Comparison of ENCODE assay signal across 18 cellular contexts in the genomic region with DNA sequence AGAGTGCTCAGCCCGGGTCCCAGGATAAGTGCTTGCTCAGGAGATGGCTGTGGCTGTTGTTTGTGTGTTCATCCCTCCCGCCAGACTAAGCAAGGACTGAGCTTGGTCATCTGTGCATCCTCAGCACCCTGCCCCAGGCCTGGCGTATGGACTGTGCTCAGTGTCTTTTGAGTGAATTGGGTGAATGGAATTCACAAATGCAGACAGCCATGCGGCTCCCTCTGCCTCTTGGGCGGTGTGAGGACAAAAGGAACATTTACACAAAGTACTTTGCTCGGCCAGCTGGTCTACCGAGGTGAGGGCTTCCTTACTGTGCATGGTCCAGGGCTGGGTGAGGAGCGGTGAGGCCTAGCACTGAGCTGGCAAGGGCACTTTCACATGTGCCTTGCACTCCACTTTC.
DNase-seq lines count a peak whose midpoint lies in the region; ATAC-seq, FAIRE-seq and TF ChIP-seq lines count a peak whose summit lies in the region.
"Had no signal": no experiment of that assay in that cellular context is flagged by ENCODE, and none has a peak within 500 bp of the region (broad histone marks: within the 10 kb centered on the region; RNA-seq: fewer than 3 reads in every experiment).

No MANE protein-coding gene starts in this region.

- CTCF ChIA-PET in Panc1 (lab: Charles Lee) (no interaction called here), H1 (lab: Charles Lee; ENCODE audit: partially characterized antibody) (interaction anchor here (0.9 to 4.5 kb wide), 13 partner anchors 8 to 134 kb away, joined by 3 to 31 read pairs (median 6); no protein-coding TSS in a partner anchor), Caco-2 (lab: Charles Lee) (interaction anchor here (1.0 kb wide), 1 partner anchor 198 kb away, joined by 5 read pairs; a partner anchor contains a TSS), Calu3 (lab: Charles Lee) (interaction anchor here (1.0 kb wide), 1 partner anchor 28 kb away, joined by 3 read pairs; no protein-coding TSS in a partner anchor)

- H3K4ac ChIP-seq in H1 (replicated peaks; ENCODE audit: insufficient read length, low read depth, low read length), result no peak overlapping the region

- 77% methylated on average over 8 of the region's 8 CpGs; no CpG with 5 or more reads in 1 of the 2 experiments for WGBS in H1 (ENCODE audit: extremely low coverage in 1 of 2, insufficient coverage in 1 of 2, insufficient read length in 1 of 2, insufficient replicate concordance in 2 of 2, low coverage in 1 of 2, low lambda C conversion rate in 2 of 2, missing lambda C conversion rate in 1 of 2), 2 experiments

- H3K27me3 Mint-ChIP-seq in Caco-2 (ENCODE audit: insufficient read depth, unreplicated experiment) (no peaks in the 10 kb centered on the region), Calu3 (ENCODE audit: unreplicated experiment) (peaks cover 62% of the 10 kb centered on the region)

- in situ Hi-C loops in Panc1 (cut with HindIII; ENCODE audit: low pct_unique_long_range_greater_than_20kb, low sequenced_read_pairs), result no loop called here

- H3K4me2 ChIP-seq in H1 (ENCODE audit: insufficient read depth in 1 of 2, low read depth in 2 of 2, low read length in 2 of 2), result no peak overlapping the region
- H3K4me2 ChIP-seq in parathyroid adenoma (ENCODE audit: low read length), result no peak overlapping the region

- no peaks in the 10 kb centered on the region for H3K9me3 Mint-ChIP-seq in Caco-2 (ENCODE audit: unreplicated experiment)
- no peaks in the 10 kb centered on the region for H3K9me3 Mint-ChIP-seq in Calu3 (ENCODE audit: low read depth, unreplicated experiment)
- H3K9me3 Mint-ChIP-seq: HFFc6 had no signal

- intact Hi-C loops in Panc1 (cut with micrococcal nuclease; ENCODE audit: unreplicated experiment) (no loop called here), Caco-2 (cut with micrococcal nuclease; ENCODE audit: unreplicated experiment) (no loop called here), Calu3 (cut with micrococcal nuclease; ENCODE audit: unreplicated experiment) (no loop called here)

- H3K79me2 ChIP-seq in H1 (ENCODE audit: control insufficient read depth in 1 of 2, insufficient read depth in 2 of 2, low read length in 2 of 2), result no peaks in the 10 kb centered on the region
- H3K79me2 ChIP-seq in parathyroid adenoma, result no peaks in the 10 kb centered on the region

- 0 out of 2 replicates have a peak overlapping the region, but pooled peaks have one; percentile 8 for H2AFZ ChIP-seq in H1 (ENCODE audit: low read length)
- H2AFZ ChIP-seq in parathyroid adenoma, result peak overlapping the region; percentile 5

- POLR2A ChIA-PET in Panc1 (lab: Charles Lee) (interaction anchor here (0.5 to 0.6 kb wide), 2 partner anchors 148 to 1078 kb away, joined by 6 to 18 read pairs; no protein-coding TSS in a partner anchor), H1 (lab: Charles Lee; ENCODE audit: partially characterized antibody) (no interaction called here), Caco-2 (lab: Charles Lee) (no interaction called here)

- no peak overlapping the region for H2BK120ac ChIP-seq in H1 (replicated peaks; ENCODE audit: low read depth, low read length)

- H4K8ac ChIP-seq in H1 (ENCODE audit: extremely low read depth, insufficient read depth, low read length), result no peak overlapping the region

- no peak overlapping the region for H3K23ac ChIP-seq in H1 (ENCODE audit: insufficient read length)

- H3K79me1 ChIP-seq in H1 (ENCODE audit: low read depth, low read length), result no peaks in the 10 kb centered on the region

- H3K4me1 Mint-ChIP-seq in Caco-2 (ENCODE audit: low read depth, unreplicated experiment) (peaks cover 11% of the 10 kb centered on the region), Calu3 (ENCODE audit: low read depth, unreplicated experiment) (peaks cover 20% of the 10 kb centered on the region)

- H3K23me2 ChIP-seq in H1 (ENCODE audit: low read depth, low read length), result no peaks in the 10 kb centered on the region; the same call in 1 of the 2 replicates

- H3K4me1 ChIP-seq in Panc1 (ENCODE audit: control insufficient read depth, insufficient read depth, low read length) (peaks cover 3% of the 10 kb centered on the region; the same call in 1 of the 2 replicates), H1 (replicated peaks in 1 of 4; ENCODE audit: control insufficient read depth in 3 of 4, insufficient read depth in 4 of 4, low read length in 3 of 4) (peaks cover 0 to 5% (median 0%) of the 10 kb centered on the region in 4 experiments; a peak in 2 of 7 replicates), parathyroid adenoma (peaks cover 45% of the 10 kb centered on the region), Caco-2 (peaks cover 13% of the 10 kb centered on the region)

- H3K9me3 ChIP-seq in Panc1 (ENCODE audit: control insufficient read depth, insufficient read depth, low read depth, low read length) (no peaks in the 10 kb centered on the region), H1 (ENCODE audit: insufficient read depth in 2 of 2, low read depth in 1 of 2, low read length in 1 of 2) (no peaks in the 10 kb centered on the region), parathyroid adenoma (ENCODE audit: control insufficient read depth, low read length) (no peaks in the 10 kb centered on the region), Caco-2 (no peaks in the 10 kb centered on the region)

- no peak overlapping the region for H3K27ac ChIP-seq in Panc1 (ENCODE audit: low read length)
- H3K27ac ChIP-seq in H1 (ENCODE audit: low read depth, low read length), result no peak overlapping the region
- peak overlapping the region; percentile 25 for H3K27ac ChIP-seq in parathyroid adenoma

- H3K56ac ChIP-seq in H1 (replicated peaks; ENCODE audit: insufficient read length, low read depth, low read length), result no peak overlapping the region

- no peak overlapping the region for H4K5ac ChIP-seq in H1 (ENCODE audit: insufficient read length, low read depth, low read length)

- DNase-seq in NCI-H1436 (lab: John Stamatoyannopoulos, UW) (peak; percentile 18), NCI-H1436 treated with DMSO at 0.1 percent for 48 hours (lab: John Stamatoyannopoulos, UW) (no peak), Panc1 (ENCODE audit: low read depth, low spot score) (no peak), H1 (ENCODE audit: low read depth in 1 of 2, low spot score in 2 of 2) (no peak), Caco-2 (no peak), Calu3 (no peak)
- DNase-seq: DMS153, GOT3, HFFc6, Karpas-422, NCI-H1417 treated with DMSO at 0.1 percent for 48 hours, NCI-H2081, SW 1271 had no signal

- H3K9ac ChIP-seq in H1 (replicated peaks in 1 of 4; ENCODE audit: extremely low read depth in 1 of 4, low read depth in 3 of 4, low read length in 3 of 4) (no peak overlapping the region; a peak in 1 of 7 replicates), parathyroid adenoma (no peak overlapping the region)

- FAIRE-seq in H1 (lab: Jason Lieb, UNC), result no peak
- FAIRE-seq: G401.6, GM12891, GM19239 had no signal

- TF ChIP-seq RAD21 in H1 (IDR thresholded peaks at IDR 0.05 in 1 of 2, conservative IDR thresholded peaks at IDR 0.05 in 1 of 2; ENCODE audit: low read depth in 2 of 2, low read length in 2 of 2), result no peak

- no peak overlapping the region for H2AK5ac ChIP-seq in H1 (ENCODE audit: low read depth, low read length)

- ATAC-seq in Panc1, result 0 out of 2 replicates have a peak, but pooled peaks have one; percentile 44
- no peak for ATAC-seq in HG03196 (IDR thresholded peaks at IDR 0.05; ENCODE audit: unreplicated experiment)

- peak overlapping the region; percentile 47 for H4K91ac ChIP-seq in H1 (replicated peaks; ENCODE audit: insufficient read length, low read length)

- no peaks in the 10 kb centered on the region for H4K20me1 ChIP-seq in H1 (replicated peaks in 1 of 2; ENCODE audit: control insufficient read depth in 1 of 2, insufficient read depth in 2 of 2, low read length in 2 of 2)

- BruUV-seq in Panc1 (replicated peaks; lab: Mats Ljungman, UMichigan) (no TSS peak), Caco-2 (replicated peaks; lab: Mats Ljungman, UMichigan) (no TSS peak), Calu3 (replicated peaks; lab: Mats Ljungman, UMichigan) (no TSS peak)

- no peak for TF ChIP-seq EP300 in H1 (IDR thresholded peaks at IDR 0.05; ENCODE audit: borderline replicate concordance in 1 of 2, low read depth in 2 of 2, low read length in 2 of 2)

- no peaks in the 10 kb centered on the region for H3K36me3 Mint-ChIP-seq in Caco-2 (ENCODE audit: insufficient read depth, unreplicated experiment)
- no peaks in the 10 kb centered on the region for H3K36me3 Mint-ChIP-seq in Calu3 (ENCODE audit: insufficient read depth, unreplicated experiment)

- no peak overlapping the region for H3K27ac Mint-ChIP-seq in Caco-2 (ENCODE audit: unreplicated experiment)
- H3K27ac Mint-ChIP-seq in Calu3 (ENCODE audit: unreplicated experiment), result no peak overlapping the region
- H3K27ac Mint-ChIP-seq: HFFc6 had no signal

- H3K14ac ChIP-seq in H1 (ENCODE audit: insufficient read length), result no peak overlapping the region

- peak overlapping the region; percentile 90; the same call in 1 of the 2 replicates for H2BK20ac ChIP-seq in H1 (ENCODE audit: low read length)

- TF ChIP-seq POLR2A in H1 (IDR thresholded peaks at IDR 0.05; ENCODE audit: control extremely low read depth in 1 of 2, low read depth in 2 of 2, low read length in 2 of 2), result no peak

- H3K36me3 ChIP-seq in Panc1 (ENCODE audit: control insufficient read depth, insufficient read depth, low read length), result no peaks in the 10 kb centered on the region
- no peaks in the 10 kb centered on the region for H3K36me3 ChIP-seq in H1 (ENCODE audit: control insufficient read depth in 2 of 4, insufficient read depth in 4 of 4, low read length in 3 of 4)
- no peaks in the 10 kb centered on the region for H3K36me3 ChIP-seq in parathyroid adenoma (ENCODE audit: control insufficient read depth, insufficient read depth, low read length)
- no peaks in the 10 kb centered on the region for H3K36me3 ChIP-seq in Caco-2 (ENCODE audit: control insufficient read depth, insufficient read depth, low read length)

- no peak overlapping the region for H3K18ac ChIP-seq in H1 (ENCODE audit: extremely low read depth, low read length)

- H2BK12ac ChIP-seq in H1 (ENCODE audit: low read depth, low read length), result peak overlapping the region; percentile 71; the same call in 1 of the 2 replicates

- no peak overlapping the region for H3K4me3 ChIP-seq in Panc1 (ENCODE audit: low read depth in 2 of 2, low read length in 2 of 2)
- H3K4me3 ChIP-seq in H1 (ENCODE audit: extremely low read depth in 1 of 4, insufficient read depth in 2 of 4, low read depth in 3 of 4, low read length in 4 of 4), result no peak overlapping the region
- H3K4me3 ChIP-seq in parathyroid adenoma (ENCODE audit: low read depth, low read length), result no peak overlapping the region
- H3K4me3 ChIP-seq in Caco-2 (ENCODE audit: low read depth, low read length), result no peak overlapping the region

- H3K27me3 ChIP-seq in Panc1 (ENCODE audit: control insufficient read depth, insufficient read depth, low read length), result no peaks in the 10 kb centered on the region
- H3K27me3 ChIP-seq in H1 (replicated peaks in 1 of 4; ENCODE audit: control insufficient read depth in 3 of 4, extremely low read depth in 1 of 4, insufficient read depth in 3 of 4, low read length in 3 of 4), result no peaks in the 10 kb centered on the region; a peak in 2 of 7 replicates
- H3K27me3 ChIP-seq in parathyroid adenoma (ENCODE audit: control insufficient read depth, insufficient read depth, low read length), result no peaks in the 10 kb centered on the region
- H3K27me3 ChIP-seq in Caco-2 (replicated peaks; ENCODE audit: control insufficient read depth, insufficient read depth, low read length), result no peaks in the 10 kb centered on the region

- H2BK5ac ChIP-seq in H1 (ENCODE audit: low read depth, low read length), result peak overlapping the region; percentile 63; the same call in 1 of the 2 replicates

- no peak overlapping the region for H2BK15ac ChIP-seq in H1 (ENCODE audit: low read length)

- TF ChIP-seq CTCF in Panc1 (IDR thresholded peaks at IDR 0.05), result no peak
- TF ChIP-seq CTCF in H1 (IDR thresholded peaks at IDR 0.05; ENCODE audit: control extremely low read depth in 1 of 3, insufficient read depth in 1 of 3, low read depth in 1 of 3, low read length in 3 of 3), result no peak
- no peak for TF ChIP-seq CTCF in parathyroid adenoma (IDR thresholded peaks at IDR 0.05)
- no peak for TF ChIP-seq CTCF in Caco-2 (IDR thresholded peaks at IDR 0.05; ENCODE audit: insufficient read depth in 1 of 2, low read depth in 1 of 2, low read length in 1 of 2, severe bottlenecking in 1 of 2, unreplicated experiment in 1 of 2)
- no peak for TF ChIP-seq CTCF in Calu3 (IDR thresholded peaks at IDR 0.05; ENCODE audit: unreplicated experiment)

- no peak overlapping the region for H3K4me3 Mint-ChIP-seq in Caco-2 (ENCODE audit: unreplicated experiment)
- no peak overlapping the region for H3K4me3 Mint-ChIP-seq in Calu3 (ENCODE audit: low read depth, unreplicated experiment)
- H3K4me3 Mint-ChIP-seq: HFFc6 had no signal
